In the genomic region with DNA sequence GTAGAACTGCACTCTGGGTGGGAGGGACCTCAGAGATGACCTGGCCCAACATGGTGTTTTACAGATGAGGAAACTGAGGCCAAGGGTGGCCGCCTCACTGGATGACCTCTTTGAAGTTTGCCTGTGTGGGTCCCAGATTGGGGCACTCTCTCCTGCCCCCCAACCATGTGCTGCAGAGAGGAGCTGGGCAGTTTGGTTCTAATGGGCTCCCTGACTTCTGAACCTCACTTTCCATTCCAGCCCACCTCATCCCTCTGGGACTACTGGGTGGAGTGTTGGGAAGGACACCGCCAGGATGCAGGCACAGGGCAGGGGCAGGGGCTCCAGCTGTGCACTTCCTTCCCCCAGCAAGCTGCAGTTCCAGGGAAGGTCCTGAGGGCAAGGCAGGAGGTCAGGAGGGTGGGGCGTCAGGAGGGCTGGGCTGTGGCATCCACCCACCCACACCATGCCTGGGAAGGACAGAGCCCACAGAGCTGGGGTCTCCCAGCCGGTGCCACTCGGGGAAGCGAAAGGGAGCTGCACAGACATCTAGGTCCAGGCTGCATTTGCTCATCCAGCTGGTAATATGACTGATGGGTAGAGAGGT, we compare ENCODE assay signal across 13 cellular contexts. TPM values are rescaled to one million over a fixed set of nuclear protein-coding genes. Genes with fewer than 3 reads are reported as not detected.
DNase-seq lines count a peak whose midpoint lies in the region; ATAC-seq and TF ChIP-seq lines count a peak whose summit lies in the region.
"Had no signal": no experiment of that assay in that cellular context is flagged by ENCODE, and none has a peak within 500 bp of the region (broad histone marks: within the 10 kb centered on the region; RNA-seq: fewer than 3 reads in every experiment).

No MANE protein-coding gene starts in this region.

- DNase-seq in CD14-positive monocyte (ENCODE audit: low spot score) (peak; percentile 28), cardiac septum (ENCODE audit: low spot score) (peak; percentile 74), trophoblast cell (no peak), Caco-2 (no peak), occipital lobe (lab: John Stamatoyannopoulos, UW) (no peak)
- DNase-seq in stimulated activated naive CD8-positive, alpha-beta T cell treated with anti-CD3 and anti-CD28 coated beads, Interleukin-15, amount 100 ng/mL, for 72 hours, result no peak
- no peak for DNase-seq in CD8-positive, alpha-beta memory T cell

- H3K36me3 ChIP-seq in OCI-LY3 (replicated peaks; ENCODE audit: low read depth, low read length), result no peaks in the 10 kb centered on the region
- H3K36me3 ChIP-seq in trophoblast cell (ENCODE audit: control insufficient read depth in 1 of 2, insufficient read depth in 2 of 2, low read length in 2 of 2), result no peaks in the 10 kb centered on the region
- no peaks in the 10 kb centered on the region for H3K36me3 ChIP-seq in CD8-positive, alpha-beta memory T cell (ENCODE audit: insufficient read depth, low read length)
- no peaks in the 10 kb centered on the region for H3K36me3 ChIP-seq in Caco-2 (ENCODE audit: control insufficient read depth, insufficient read depth, low read length)

- peak; percentile 50 for TF ChIP-seq CTCF in CD14-positive monocyte (IDR thresholded peaks at IDR 0.05)
- no peak for TF ChIP-seq CTCF in OCI-LY3 (IDR thresholded peaks at IDR 0.05; ENCODE audit: low read depth, low read length)
- no peak for TF ChIP-seq CTCF in Caco-2 (IDR thresholded peaks at IDR 0.05; ENCODE audit: insufficient read depth in 1 of 2, low read depth in 1 of 2, low read length in 1 of 2, severe bottlenecking in 1 of 2, unreplicated experiment in 1 of 2)

- no peak overlapping the region for H3K9ac ChIP-seq in OCI-LY3 (ENCODE audit: low read length)
- H3K9ac ChIP-seq in trophoblast cell (ENCODE audit: low read length), result no peak overlapping the region

- no peak overlapping the region for H3K14ac ChIP-seq in trophoblast cell (ENCODE audit: low read length)

- H3K4me2 ChIP-seq in OCI-LY3 (ENCODE audit: low read length) (peak overlapping the region; percentile 49), trophoblast cell (ENCODE audit: low read length) (no peak overlapping the region)

- H4K12ac ChIP-seq in trophoblast cell (ENCODE audit: low read depth, low read length), result no peak overlapping the region

- no peak overlapping the region for H3K4ac ChIP-seq in trophoblast cell (ENCODE audit: low read depth, low read length)

- H4K91ac ChIP-seq in trophoblast cell (ENCODE audit: low read depth, low read length), result no peak overlapping the region

- no peak overlapping the region for H2BK12ac ChIP-seq in trophoblast cell (ENCODE audit: low read length)

- no peak overlapping the region for H3K4me3 ChIP-seq in OCI-LY3 (ENCODE audit: low read length)
- H3K4me3 ChIP-seq in trophoblast cell (ENCODE audit: low read depth, low read length), result no peak overlapping the region
- H3K4me3 ChIP-seq in CD8-positive, alpha-beta memory T cell (ENCODE audit: low read length), result no peak overlapping the region
- H3K4me3 ChIP-seq in Caco-2 (ENCODE audit: low read depth, low read length), result no peak overlapping the region

- H3K27ac ChIP-seq in OCI-LY3 (ENCODE audit: low read length) (no peak overlapping the region), trophoblast cell (ENCODE audit: low read depth, low read length) (no peak overlapping the region)
- no peak overlapping the region for H3K27ac ChIP-seq in CD8-positive, alpha-beta memory T cell (ENCODE audit: low read depth, low read length)
- H3K27ac ChIP-seq: VCaP had no signal

- no peaks in the 10 kb centered on the region; the same call in 1 of the 2 replicates for H3K27me3 ChIP-seq in OCI-LY3 (ENCODE audit: low read depth, low read length)
- no peaks in the 10 kb centered on the region for H3K27me3 ChIP-seq in trophoblast cell (ENCODE audit: insufficient read depth, low read length)
- H3K27me3 ChIP-seq in CD8-positive, alpha-beta memory T cell (ENCODE audit: insufficient read depth, low read length, poor library complexity, severe bottlenecking), result no peaks in the 10 kb centered on the region
- H3K27me3 ChIP-seq in Caco-2 (replicated peaks; ENCODE audit: control insufficient read depth, insufficient read depth, low read length), result no peaks in the 10 kb centered on the region

- CTCF ChIA-PET in CD8-positive, alpha-beta memory T cell (lab: Charles Lee), result interaction anchor here (0.8 to 27.0 kb wide), 15 partner anchors 9 to 290 kb away, joined by 3 to 520 read pairs (median 7); partner anchors contain the start of genes AHCYL1, ATXN7L2 and GNAI3
- CTCF ChIA-PET in Caco-2 (lab: Charles Lee), result interaction anchor here (0.6 to 5.6 kb wide), 7 partner anchors 49 to 237 kb away, joined by 3 to 54 read pairs (median 4); partner anchors contain the start of gene AHCYL1

- H3K36me3 Mint-ChIP-seq in CD14-positive monocyte (no peaks in the 10 kb centered on the region), Caco-2 (ENCODE audit: insufficient read depth, unreplicated experiment) (peaks cover 10% of the 10 kb centered on the region)
- peaks cover 0 to 3% (median 0%) of the 10 kb centered on the region in 3 donors for H3K36me3 Mint-ChIP-seq in CD8-positive, alpha-beta memory T cell

- peaks cover 1% of the 10 kb centered on the region for H3K79me1 ChIP-seq in trophoblast cell (ENCODE audit: low read length)

- H3K23ac ChIP-seq in trophoblast cell (ENCODE audit: low read length), result no peak overlapping the region

- H4K8ac ChIP-seq in trophoblast cell (ENCODE audit: low read depth, low read length), result no peak overlapping the region

- no peaks in the 10 kb centered on the region for H4K20me1 ChIP-seq in OCI-LY3 (ENCODE audit: insufficient read depth, low read length)

- H3K27ac Mint-ChIP-seq in CD14-positive monocyte, result no peak overlapping the region
- H3K27ac Mint-ChIP-seq in stimulated activated naive CD8-positive, alpha-beta T cell treated with anti-CD3 and anti-CD28 coated beads, Interleukin-15, amount 100 ng/mL, for 72 hours, result no peak overlapping the region
- peak overlapping the region in 2 of 8 donors; percentile 6 to 33 for H3K27ac Mint-ChIP-seq in CD8-positive, alpha-beta memory T cell
- H3K27ac Mint-ChIP-seq in Caco-2 (ENCODE audit: unreplicated experiment), result no peak overlapping the region
- H3K27ac Mint-ChIP-seq: activated CD4-positive, alpha-beta memory T cell treated with anti-CD3 and anti-CD28 coated beads, Interleukin-2, amount 10 ng/mL, durations not matched to agents 7 days and 5 days; endodermal cell had no signal

- no TSS peak for BruUV-seq in Caco-2 (replicated peaks; lab: Mats Ljungman, UMichigan)

- no CpG with 5 or more reads among the region's 6 CpGs for WGBS in trophoblast cell (ENCODE audit: extremely low coverage, insufficient coverage, insufficient read length)

- H2BK5ac ChIP-seq in trophoblast cell (ENCODE audit: low read depth, low read length, poor library complexity), result no peak overlapping the region

- intact Hi-C loops in CD14-positive monocyte (cut with micrococcal nuclease) (loop anchor here (2.0 to 5.0 kb wide), 3 partner anchors 131 to 227 kb away; partner anchors contain the start of gene GNAI3 (in 1 of the 2)), cardiac septum (cut with DNase I) (loop anchor here (1.0 to 5.0 kb wide), 4 partner anchors 57 to 228 kb away; partner anchors contain the start of gene GSTM4), Caco-2 (cut with micrococcal nuclease; ENCODE audit: unreplicated experiment) (loop anchor here (1.0 to 10.0 kb wide), 6 partner anchors 42 to 228 kb away; partner anchors contain the start of genes CSF1 and GSTM4)

- no peaks in the 10 kb centered on the region for H3K9me3 ChIP-seq in OCI-LY3 (ENCODE audit: insufficient read depth, low read length)
- peaks cover 3% of the 10 kb centered on the region for H3K9me3 ChIP-seq in trophoblast cell (ENCODE audit: insufficient read depth, low read depth, low read length)
- H3K9me3 ChIP-seq in CD8-positive, alpha-beta memory T cell (ENCODE audit: low read length), result no peaks in the 10 kb centered on the region
- no peaks in the 10 kb centered on the region for H3K9me3 ChIP-seq in Caco-2

- peaks cover 6% of the 10 kb centered on the region; the same call in 1 of the 2 replicates for H3K4me1 ChIP-seq in OCI-LY3 (ENCODE audit: low read length)
- H3K4me1 ChIP-seq in trophoblast cell (ENCODE audit: control insufficient read depth in 1 of 2, insufficient read depth in 2 of 2, low read length in 2 of 2), result peaks cover 0 to 5% of the 10 kb centered on the region in 2 experiments
- peaks cover 4% of the 10 kb centered on the region for H3K4me1 ChIP-seq in CD8-positive, alpha-beta memory T cell (ENCODE audit: insufficient read depth, low read length)
- H3K4me1 ChIP-seq in Caco-2, result no peaks in the 10 kb centered on the region; the same call in 1 of the 2 replicates

- H2BK120ac ChIP-seq in trophoblast cell (ENCODE audit: insufficient read depth, low read length, poor library complexity), result no peak overlapping the region

- H3K4me1 Mint-ChIP-seq in CD14-positive monocyte (peaks cover 4% of the 10 kb centered on the region), Caco-2 (ENCODE audit: low read depth, unreplicated experiment) (no peaks in the 10 kb centered on the region)
- H3K4me1 Mint-ChIP-seq in stimulated activated naive CD8-positive, alpha-beta T cell treated with anti-CD3 and anti-CD28 coated beads, Interleukin-15, amount 100 ng/mL, for 72 hours, result peaks cover 14% of the 10 kb centered on the region
- H3K4me1 Mint-ChIP-seq in CD8-positive, alpha-beta memory T cell, result peaks cover 5 to 15% (median 5%) of the 10 kb centered on the region in 3 donors
- H3K4me1 Mint-ChIP-seq: endodermal cell had no signal

- ATAC-seq in stimulated activated naive CD8-positive, alpha-beta T cell treated with anti-CD3 and anti-CD28 coated beads, Interleukin-15, amount 100 ng/mL, for 72 hours, result no peak

- no peaks in the 10 kb centered on the region for H3K79me2 ChIP-seq in OCI-LY3 (ENCODE audit: low read length)
- no peaks in the 10 kb centered on the region for H3K79me2 ChIP-seq in trophoblast cell (ENCODE audit: control insufficient read depth, insufficient read depth, low read length, poor library complexity)

- POLR2A ChIA-PET in CD8-positive, alpha-beta memory T cell (lab: Charles Lee), result interaction anchor here (0.7 to 1.4 kb wide), 2 partner anchors 134 to 211 kb away, joined by 3 to 5 read pairs; partner anchors contain the start of gene AHCYL1
- POLR2A ChIA-PET in Caco-2 (lab: Charles Lee), result no interaction called here

- no peak overlapping the region for H3K18ac ChIP-seq in trophoblast cell (ENCODE audit: low read length)

- H2AFZ ChIP-seq in OCI-LY3 (ENCODE audit: low read depth, low read length) (peak overlapping the region; percentile 65; the same call in 1 of the 2 replicates), trophoblast cell (ENCODE audit: insufficient read depth, low read length, poor library complexity) (no peak overlapping the region)

- H2AK5ac ChIP-seq in trophoblast cell (ENCODE audit: low read length), result peak overlapping the region; percentile 34

- H3K27me3 Mint-ChIP-seq in CD14-positive monocyte (ENCODE audit: low read depth in 3 of 3) (peaks cover 0 to 15% (median 13%) of the 10 kb centered on the region in 3 donors), Caco-2 (ENCODE audit: insufficient read depth, unreplicated experiment) (no peaks in the 10 kb centered on the region)
- peaks cover 9% of the 10 kb centered on the region for H3K27me3 Mint-ChIP-seq in stimulated activated naive CD8-positive, alpha-beta T cell treated with anti-CD3 and anti-CD28 coated beads, Interleukin-15, amount 100 ng/mL, for 72 hours
- peaks cover 10 to 19% of the 10 kb centered on the region in 2 donors for H3K27me3 Mint-ChIP-seq in CD8-positive, alpha-beta memory T cell

- H3K4me3 Mint-ChIP-seq in CD14-positive monocyte (no peak overlapping the region), Caco-2 (ENCODE audit: unreplicated experiment) (no peak overlapping the region)
- H3K4me3 Mint-ChIP-seq in stimulated activated naive CD8-positive, alpha-beta T cell treated with anti-CD3 and anti-CD28 coated beads, Interleukin-15, amount 100 ng/mL, for 72 hours, result no peak overlapping the region
- H3K4me3 Mint-ChIP-seq in CD8-positive, alpha-beta memory T cell, result no peak overlapping the region
- H3K4me3 Mint-ChIP-seq: activated CD4-positive, alpha-beta memory T cell treated with anti-CD3 and anti-CD28 coated beads, Interleukin-2, amount 10 ng/mL, durations not matched to agents 7 days and 5 days; endodermal cell had no signal

- H3K9me3 Mint-ChIP-seq in CD14-positive monocyte, result no peaks in the 10 kb centered on the region
- H3K9me3 Mint-ChIP-seq in stimulated activated naive CD8-positive, alpha-beta T cell treated with anti-CD3 and anti-CD28 coated beads, Interleukin-15, amount 100 ng/mL, for 72 hours, result no peaks in the 10 kb centered on the region
- no peaks in the 10 kb centered on the region for H3K9me3 Mint-ChIP-seq in CD8-positive, alpha-beta memory T cell
- H3K9me3 Mint-ChIP-seq in Caco-2 (ENCODE audit: unreplicated experiment), result no peaks in the 10 kb centered on the region
- H3K9me3 Mint-ChIP-seq: activated CD4-positive, alpha-beta memory T cell treated with anti-CD3 and anti-CD28 coated beads, Interleukin-2, amount 10 ng/mL, durations not matched to agents 7 days and 5 days; endodermal cell had no signal

RNA-seq across cellular contexts. Expression of gene EPS8L3, which starts 10.3 kb away (rescaled TPM):
- polyA plus RNA-seq in CD14-positive monocyte, result not detected
- total RNA-seq in cardiac septum, result not detected
- polyA plus RNA-seq in trophoblast cell (2013), result not detected in 2 replicates
- total RNA-seq in CD8-positive, alpha-beta memory T cell, result not detected
- polyA plus RNA-seq in CD8-positive, alpha-beta memory T cell, result not detected
- total RNA-seq in Caco-2 (2022), result 15.3 and 18.5 TPM in 2 replicates
- not detected for total RNA-seq in occipital lobe
- total RNA-seq: activated CD4-positive, alpha-beta memory T cell treated with anti-CD3 and anti-CD28 coated beads, Interleukin-2, amount 10 ng/mL, durations not matched to agents 7 days and 5 days; endodermal cell; RPMI7951; T-helper 1 cell treated with Interleukin-12 subunit alpha and Interleukin-12 subunit beta and Interleukin-4 antibody, amounts not matched to agents 30 ng/mL and 1 ng/mL, for 36 hours had no signal

RNA-seq across cellular contexts. Expression of gene GSTM3, which starts 33.2 kb away (rescaled TPM):
- 1 to 10 TPM; 2.8 to 3.2 TPM for polyA plus RNA-seq in CD14-positive monocyte
- 93.2 TPM for total RNA-seq in cardiac septum
- polyA plus RNA-seq in trophoblast cell (2013), result 67.7 and 68.6 TPM in 2 replicates
- 1 to 10 TPM; 7.2 to 7.5 TPM for total RNA-seq in CD8-positive, alpha-beta memory T cell
- polyA plus RNA-seq in CD8-positive, alpha-beta memory T cell, result 23.1 TPM
- 8.9 and 10.6 TPM in 2 replicates for total RNA-seq in Caco-2 (2022)
- total RNA-seq in occipital lobe, result 69.4 TPM

Comparison
In these comparisons a context has a peak if more than half of its experiments do, and no peak if none do; other contexts are left out.
1. DNase-seq: peak in CD14-positive monocyte (single experiment) and cardiac septum (single experiment); none in trophoblast cell (0 of 2), stimulated activated naive CD8-positive, alpha-beta T cell treated with anti-CD3 and anti-CD28 coated beads, Interleukin-15, amount 100 ng/mL, for 72 hours (0 of 2), CD8-positive, alpha-beta memory T cell (0 of 5), Caco-2 (0 of 2) and occipital lobe (single experiment).
2. RNA of gene EPS8L3, which starts 10.3 kb away (total RNA-seq): 15.3 to 18.5 TPM in Caco-2; not detected in cardiac septum (single experiment), not detected in CD8-positive, alpha-beta memory T cell and not detected in occipital lobe (single experiment); every median in the first group is over 10 times any median in the second.